In genomic region chr2:168470188-168470879, GRCh38 we compare ENCODE assay signal across 17 cellular contexts. TPM values are rescaled to one million over a fixed set of nuclear protein-coding genes. Genes with fewer than 3 reads are reported as not detected.
A peak's percentile ranks its signal among the peaks of the same experiment; 100 is the strongest.
DNase-seq lines count a peak whose midpoint lies in the region; ATAC-seq and TF ChIP-seq lines count a peak whose summit lies in the region.
"Had no signal": no experiment of that assay in that cellular context is flagged by ENCODE, and none has a peak within 500 bp of the region (broad histone marks: within the 10 kb centered on the region; RNA-seq: fewer than 3 reads in every experiment).

No MANE protein-coding gene starts in this region.

- H3K27me3 Mint-ChIP-seq in brain, result no peaks in the 10 kb centered on the region
- H3K27me3 Mint-ChIP-seq: activated CD4-positive, alpha-beta T cell treated with anti-CD3 and anti-CD28 coated beads, Interleukin-2, amount 10 ng/mL, durations not matched to agents 24 days and 14 days had no signal

- TF ChIP-seq CTCF in brain (conservative IDR thresholded peaks at IDR 0.05), result no peak

- H3K4me1 ChIP-seq in HUES48 (ENCODE audit: control insufficient read depth, insufficient read depth, low read length) (peaks cover 51% of the 10 kb centered on the region), trophoblast cell (ENCODE audit: control insufficient read depth in 1 of 2, insufficient read depth in 2 of 2, low read length in 2 of 2) (peaks cover 6 to 15% of the 10 kb centered on the region in 2 experiments)

- no peak overlapping the region for H2BK120ac ChIP-seq in trophoblast cell (ENCODE audit: insufficient read depth, low read length, poor library complexity)

- no peak overlapping the region for H2BK12ac ChIP-seq in trophoblast cell (ENCODE audit: low read length)

- H3K9ac ChIP-seq in HUES48 (ENCODE audit: low read depth, low read length) (no peak overlapping the region), trophoblast cell (ENCODE audit: low read length) (no peak overlapping the region)

- H3K79me1 ChIP-seq in trophoblast cell (ENCODE audit: low read length), result no peaks in the 10 kb centered on the region

- peaks cover 26% of the 10 kb centered on the region for H3K36me3 Mint-ChIP-seq in brain

- no peak overlapping the region for H2AK5ac ChIP-seq in trophoblast cell (ENCODE audit: low read length)

- H3K14ac ChIP-seq in trophoblast cell (ENCODE audit: low read length), result no peak overlapping the region

- no peak overlapping the region for H4K8ac ChIP-seq in trophoblast cell (ENCODE audit: low read depth, low read length)

- peak overlapping the region in 4 of 5 experiments; percentile 33 to 61 (median 47) for H3K4me3 Mint-ChIP-seq in brain
- H3K4me3 Mint-ChIP-seq: activated CD4-positive, alpha-beta T cell treated with anti-CD3 and anti-CD28 coated beads, Interleukin-2, amount 10 ng/mL, durations not matched to agents 24 days and 14 days had no signal

- H2AFZ ChIP-seq in trophoblast cell (ENCODE audit: insufficient read depth, low read length, poor library complexity), result no peak overlapping the region

- H3K9me3 Mint-ChIP-seq in brain, result peaks cover 0 to 5% (median 3%) of the 10 kb centered on the region in 5 experiments

- H3K4me1 Mint-ChIP-seq in brain, result peaks cover 77% of the 10 kb centered on the region

- DNase-seq in DMS79 treated with DMSO at 0.1 percent for 48 hours (lab: John Stamatoyannopoulos, UW) (peak; percentile 17), DMS79 (lab: John Stamatoyannopoulos, UW) (no peak), trophoblast cell (no peak), SHP77 treated with DMSO at 0.1 percent for 48 hours (lab: John Stamatoyannopoulos, UW) (no peak), KBM-7 (no peak)
- DNase-seq: 8988T; activated naive CD4-positive, alpha-beta T cell treated with Interleukin-2 at 50 U/mL for 16 hours; cortex of kidney; EL; gastrocnemius medialis; left ventricle myocardium superior; testis had no signal

- H3K27ac ChIP-seq in HUES48 (ENCODE audit: low read depth, low read length) (peak overlapping the region; percentile 75), trophoblast cell (ENCODE audit: low read depth, low read length) (peak overlapping the region; percentile 48)
- H3K27ac ChIP-seq: gastrocnemius medialis, testis had no signal

- H3K27ac Mint-ChIP-seq in brain, result peak overlapping the region; percentile 23 to 88 (median 77)
- H3K27ac Mint-ChIP-seq: activated CD4-positive, alpha-beta T cell treated with anti-CD3 and anti-CD28 coated beads, Interleukin-2, amount 10 ng/mL, durations not matched to agents 24 days and 14 days had no signal

- ATAC-seq in HG02973 (IDR thresholded peaks at IDR 0.05; ENCODE audit: unreplicated experiment), result no peak
- ATAC-seq: gastrocnemius medialis, SK-N-SH treated with all-trans-retinoic acid at 6 μM for 48 hours had no signal

- WGBS in trophoblast cell (ENCODE audit: extremely low coverage, insufficient coverage, insufficient read length), result no CpG with 5 or more reads among the region's 3 CpGs

- H3K27me3 ChIP-seq in HUES48 (ENCODE audit: control insufficient read depth, insufficient read depth, low read length), result no peaks in the 10 kb centered on the region
- H3K27me3 ChIP-seq in trophoblast cell (ENCODE audit: insufficient read depth, low read length), result no peaks in the 10 kb centered on the region
- H3K27me3 ChIP-seq: gastrocnemius medialis, testis had no signal

- no peak overlapping the region for H3K4me2 ChIP-seq in trophoblast cell (ENCODE audit: low read length)

- H3K36me3 ChIP-seq in HUES48 (ENCODE audit: control insufficient read depth, insufficient read depth, low read length) (no peaks in the 10 kb centered on the region), trophoblast cell (ENCODE audit: control insufficient read depth in 1 of 2, insufficient read depth in 2 of 2, low read length in 2 of 2) (no peaks in the 10 kb centered on the region)
- H3K36me3 ChIP-seq: gastrocnemius medialis had no signal

- in situ Hi-C loops in KBM-7 (cut with MboI; ENCODE audit: low pct_unique_long_range_greater_than_20kb, low sequenced_read_pairs), result no loop called here

- H3K79me2 ChIP-seq in trophoblast cell (ENCODE audit: control insufficient read depth, insufficient read depth, low read length, poor library complexity), result no peaks in the 10 kb centered on the region

- H3K4me3 ChIP-seq in HUES48 (ENCODE audit: low read depth, low read length) (no peak overlapping the region; the same call in 1 of the 2 replicates), trophoblast cell (ENCODE audit: low read depth, low read length) (no peak overlapping the region)
- H3K4me3 ChIP-seq: gastrocnemius medialis, testis had no signal

- H4K12ac ChIP-seq in trophoblast cell (ENCODE audit: low read depth, low read length), result no peak overlapping the region

- H3K18ac ChIP-seq in trophoblast cell (ENCODE audit: low read length), result no peak overlapping the region

- H2BK5ac ChIP-seq in trophoblast cell (ENCODE audit: low read depth, low read length, poor library complexity), result no peak overlapping the region

- H3K4ac ChIP-seq in trophoblast cell (ENCODE audit: low read depth, low read length), result no peak overlapping the region

- no peak overlapping the region for H4K91ac ChIP-seq in trophoblast cell (ENCODE audit: low read depth, low read length)

- H3K23ac ChIP-seq in trophoblast cell (ENCODE audit: low read length), result no peak overlapping the region

- no peaks in the 10 kb centered on the region for H3K9me3 ChIP-seq in HUES48 (ENCODE audit: control insufficient read depth, insufficient read depth, low read length)
- no peaks in the 10 kb centered on the region for H3K9me3 ChIP-seq in trophoblast cell (ENCODE audit: insufficient read depth, low read depth, low read length)
- H3K9me3 ChIP-seq: gastrocnemius medialis, testis had no signal

RNA-seq across cellular contexts. Expression of gene CERS6, which starts 14.3 kb away (rescaled TPM):
- polyA plus RNA-seq in brain (ENCODE audit: insufficient read depth, low read depth, low replicate concordance), result 23.6 TPM
- polyA plus RNA-seq in trophoblast cell (2013), result 20.5 and 21.1 TPM in 2 replicates
